Comparison of ENCODE assay signal across 14 cellular contexts in genomic region chr1:30706528-30706927, GRCh38. TPM values are rescaled to one million over a fixed set of nuclear protein-coding genes. Genes with fewer than 3 reads are reported as not detected.
DNase-seq lines count a peak whose midpoint lies in the region; ATAC-seq and TF ChIP-seq lines count a peak whose summit lies in the region.
"Had no signal": no experiment of that assay in that cellular context is flagged by ENCODE, and none has a peak within 500 bp of the region (broad histone marks: within the 10 kb centered on the region; RNA-seq: fewer than 3 reads in every experiment).

No MANE protein-coding gene starts in this region.

- DNase-seq in NCI-H748 (lab: John Stamatoyannopoulos, UW; ENCODE audit: unreplicated experiment) = peak; percentile 33
- no peak for DNase-seq in NCI-H748 treated with DMSO at 0.1 percent for 48 hours (lab: John Stamatoyannopoulos, UW)
- DNase-seq in SJCRH30 = peak; percentile 50 to 68
- DNase-seq in right cardiac atrium = peak; percentile 83 to 92 (median 91)
- DNase-seq in thyroid gland = peak; percentile 85 to 86
- DNase-seq in activated gamma-delta T cell treated with Interleukin-2 at 50 U/mL for 16 hours = no peak
- DNase-seq in dermis blood vessel endothelial cell = no peak
- no peak for DNase-seq in islet precursor cell
- DNase-seq: activated T-cell treated with anti-CD3 and anti-CD28 coated beads, Interleukin-2, amount 50 U/mL, for 48 hours; NCI-H2081 treated with DMSO at 0.1 percent for 48 hours; T-helper 17 cell had no signal

- no peak overlapping the region for H3K27ac ChIP-seq in SJCRH30
- peak overlapping the region; percentile 71 for H3K27ac ChIP-seq in right cardiac atrium (ENCODE audit: low read length)
- no peak overlapping the region for H3K27ac ChIP-seq in thyroid gland
- H3K27ac ChIP-seq: coronary artery, parathyroid adenoma had no signal

- TF ChIP-seq POLR2A in thyroid gland (IDR thresholded peaks at IDR 0.05) = no peak

- 14% methylated on average over 9 of the region's 9 CpGs for WGBS in right cardiac atrium
- WGBS in thyroid gland, 2 donors = 14 to 21% methylated on average over 7 to 8 of the region's 9 CpGs

- H3K27me3 ChIP-seq in SJCRH30 = 0 out of 2 replicates have a peak, but pooled peaks cover 6% of the 10 kb centered on the region
- H3K27me3 ChIP-seq in right cardiac atrium (ENCODE audit: control insufficient read depth, insufficient read depth) = no peaks in the 10 kb centered on the region
- no peaks in the 10 kb centered on the region for H3K27me3 ChIP-seq in thyroid gland

- H3K9me3 ChIP-seq in SJCRH30 (replicated peaks) (no peaks in the 10 kb centered on the region), right cardiac atrium (ENCODE audit: control insufficient read depth, low read length) (no peaks in the 10 kb centered on the region), thyroid gland (no peaks in the 10 kb centered on the region)

- H3K4me3 ChIP-seq in SJCRH30 (no peak overlapping the region), right cardiac atrium (ENCODE audit: low read length) (no peak overlapping the region), thyroid gland (replicated peaks in 1 of 3) (no peak overlapping the region)
- H3K4me3 ChIP-seq: coronary artery, GM23338 had no signal

- H3K36me3 ChIP-seq in SJCRH30 (no peaks in the 10 kb centered on the region), thyroid gland (no peaks in the 10 kb centered on the region)

- peak; percentile 70 to 74 for ATAC-seq in right cardiac atrium
- ATAC-seq: T-helper 17 cell had no signal

- intact Hi-C loops in right cardiac atrium (cut with DNase I) = loop anchor here in 2 of 4 donors (2.0 to 10.0 kb wide), 6 partner anchors 182 to 1822 kb away; partner anchors contain the start of gene PTPRU (in 2 of the 2)
- intact Hi-C loops in thyroid gland (cut with DNase I) = loop anchor here (10.0 kb wide), 1 partner anchor 1472 kb away; the partner anchor contains the start of genes MECR and PTPRU

- TF ChIP-seq CTCF in thyroid gland (IDR thresholded peaks at IDR 0.05) = no peak

- peaks cover 13% of the 10 kb centered on the region for H3K4me1 ChIP-seq in SJCRH30
- H3K4me1 ChIP-seq in right cardiac atrium (ENCODE audit: control insufficient read depth, insufficient read depth, low read length) = no peaks in the 10 kb centered on the region
- H3K4me1 ChIP-seq in thyroid gland = no peaks in the 10 kb centered on the region
- H3K4me1 ChIP-seq: parathyroid adenoma had no signal

RNA-seq across cellular contexts. Expression of gene MATN1, which starts 16.9 kb away (rescaled TPM):
- 0.47 and 0.89 TPM in 2 replicates for total RNA-seq in SJCRH30 (2014; rRNA removed; shearing (Covaris generic))
- not detected for total RNA-seq in right cardiac atrium
- 0.07 TPM for polyA plus RNA-seq in right cardiac atrium
- total RNA-seq in thyroid gland = 1 to 10 TPM in 1 of 4 donors, under 1 TPM in 1, not detected in 2; 0.45 to 3.0 TPM
- total RNA-seq in dermis blood vessel endothelial cell = 0.17 TPM in 1 of 2 replicates, not detected in the other

RNA-seq across cellular contexts. Expression of gene LAPTM5, which starts 51.0 kb away (rescaled TPM):
- 31.5 and 34.9 TPM in 2 replicates for total RNA-seq in SJCRH30 (2014; rRNA removed; shearing (Covaris generic))
- total RNA-seq in right cardiac atrium (10 to 100 TPM; 25.4 to 55.1 (median 40.5) TPM), thyroid gland (10 to 100 TPM; 25.3 to 97.3 (median 46.4) TPM), dermis blood vessel endothelial cell (23.1 and 39.9 TPM in 2 replicates)
- 14.4 TPM for polyA plus RNA-seq in right cardiac atrium
- total RNA-seq: GM23338 had no signal

Comparison
In these comparisons a context has a peak if more than half of its experiments do, and no peak if none do; other contexts are left out.
1. DNase-seq: peak in NCI-H748 (single experiment), SJCRH30 (2 of 2), right cardiac atrium (3 of 3) and thyroid gland (2 of 2); none in NCI-H748 treated with DMSO at 0.1 percent for 48 hours (single experiment), activated gamma-delta T cell treated with Interleukin-2 at 50 U/mL for 16 hours (single experiment), dermis blood vessel endothelial cell (single experiment) and islet precursor cell (single experiment).